In genomic region chr11:11265994-11266606, GRCh38 we compare ENCODE assay signal across 10 cellular contexts.
DNase-seq lines count a peak whose midpoint lies in the region; ATAC-seq and TF ChIP-seq lines count a peak whose summit lies in the region.
"Had no signal": no experiment of that assay in that cellular context is flagged by ENCODE, and none has a peak within 500 bp of the region (broad histone marks: within the 10 kb centered on the region; RNA-seq: fewer than 3 reads in every experiment).

No MANE protein-coding gene starts in this region.

- H3K4me1 ChIP-seq in endodermal cell (ENCODE audit: control insufficient read depth, insufficient read depth, low read length): no peaks in the 10 kb centered on the region
- no peaks in the 10 kb centered on the region for H3K4me1 ChIP-seq in aorta (ENCODE audit: control insufficient read depth in 1 of 2, insufficient read depth in 2 of 2, low read length in 2 of 2)
- H3K4me1 ChIP-seq: SJSA1 had no signal

- H3K27me3 ChIP-seq in endodermal cell (ENCODE audit: control insufficient read depth, insufficient read depth, low read length, poor library complexity, severe bottlenecking) (no peaks in the 10 kb centered on the region), aorta (ENCODE audit: control insufficient read depth in 1 of 2, insufficient read depth in 2 of 2, low read length in 1 of 2) (no peaks in the 10 kb centered on the region)
- H3K27me3 ChIP-seq: SJSA1 had no signal

- no peaks in the 10 kb centered on the region for H3K9me3 ChIP-seq in endodermal cell (ENCODE audit: control insufficient read depth, low read length)
- no peaks in the 10 kb centered on the region for H3K9me3 ChIP-seq in aorta (ENCODE audit: control insufficient read depth, low read length)
- H3K9me3 ChIP-seq: SJSA1 had no signal

- H3K27ac ChIP-seq in endodermal cell (ENCODE audit: low read depth, low read length): no peak overlapping the region
- no peak overlapping the region for H3K27ac ChIP-seq in aorta (ENCODE audit: low read depth in 1 of 2, low read length in 2 of 2)
- H3K27ac ChIP-seq: SJSA1, skin epidermis had no signal

- DNase-seq in COLO829 (ENCODE audit: low spot score) (peak; percentile 51), NCI-H187 (lab: John Stamatoyannopoulos, UW) (peak; percentile 31 to 51), endodermal cell (peak; percentile 93), neural crest cell (ENCODE audit: low read depth, low spot score) (peak; percentile 51), aorta (peak; percentile 59 to 84), mesenteric fat pad (ENCODE audit: low spot score) (no peak)
- peak; percentile 27 to 39 for DNase-seq in activated CD4-positive, alpha-beta T cell treated with anti-CD3 and anti-CD28 coated beads, Interleukin-2, amount 50 U/mL, for 24 hours (ENCODE audit: low read depth in 1 of 2, low spot score in 1 of 2)

- H3K36me3 ChIP-seq in endodermal cell (ENCODE audit: control insufficient read depth, insufficient read depth, low read length) (no peaks in the 10 kb centered on the region), aorta (ENCODE audit: control insufficient read depth in 1 of 2, insufficient read depth in 2 of 2, low read length in 1 of 2) (no peaks in the 10 kb centered on the region)
- H3K36me3 ChIP-seq: SJSA1 had no signal

- intact Hi-C loops in aorta (cut with DNase I): loop anchor here (1.0 to 5.0 kb wide), 2 partner anchors 229 to 232 kb away; no protein-coding TSS in a partner anchor

- TF ChIP-seq CTCF in endodermal cell (conservative IDR thresholded peaks at IDR 0.05): peak; percentile 99
- TF ChIP-seq CTCF in neural crest cell (conservative IDR thresholded peaks at IDR 0.05): peak; percentile 75

- H3K4me3 ChIP-seq in endodermal cell (ENCODE audit: low read length) (no peak overlapping the region), aorta (ENCODE audit: low read length in 2 of 2) (no peak overlapping the region)
- H3K4me3 ChIP-seq: SJSA1, skin epidermis had no signal

- H3K27me3 Mint-ChIP-seq in endodermal cell (ENCODE audit: insufficient read depth) (no peaks in the 10 kb centered on the region), neural crest cell (ENCODE audit: low read depth) (no peaks in the 10 kb centered on the region)

- ATAC-seq in GM21526 (IDR thresholded peaks at IDR 0.05; ENCODE audit: low FRiP score, unreplicated experiment): peak; percentile 66
- no peak for ATAC-seq in aorta (ENCODE audit: low FRiP score)

- H3K4me3 Mint-ChIP-seq in endodermal cell (no peak overlapping the region), neural crest cell (no peak overlapping the region)

- 39 to 55% methylated on average over 6 to 8 of the region's 8 CpGs for WGBS in endodermal cell (ENCODE audit: insufficient coverage in 1 of 2, insufficient read length in 1 of 2), 2 experiments
- WGBS in aorta, 2 donors: 48 to 54% methylated on average over 8 of the region's 8 CpGs

- H3K9me3 Mint-ChIP-seq in endodermal cell (no peaks in the 10 kb centered on the region), neural crest cell (no peaks in the 10 kb centered on the region)

- no peak overlapping the region for H3K9ac ChIP-seq in endodermal cell (ENCODE audit: extremely low read depth, low read length, poor library complexity, severe bottlenecking)

- H3K4me1 Mint-ChIP-seq in endodermal cell: peaks cover 9% of the 10 kb centered on the region
- peaks cover 8% of the 10 kb centered on the region for H3K4me1 Mint-ChIP-seq in neural crest cell

- H3K36me3 Mint-ChIP-seq in endodermal cell (ENCODE audit: low read depth) (no peaks in the 10 kb centered on the region), neural crest cell (ENCODE audit: low read depth) (no peaks in the 10 kb centered on the region)

- no peak overlapping the region for H3K27ac Mint-ChIP-seq in endodermal cell
- H3K27ac Mint-ChIP-seq in neural crest cell (ENCODE audit: unreplicated experiment): peak overlapping the region; percentile 48
